Comparison of ENCODE assay signal across 9 cellular contexts in the genomic region with DNA sequence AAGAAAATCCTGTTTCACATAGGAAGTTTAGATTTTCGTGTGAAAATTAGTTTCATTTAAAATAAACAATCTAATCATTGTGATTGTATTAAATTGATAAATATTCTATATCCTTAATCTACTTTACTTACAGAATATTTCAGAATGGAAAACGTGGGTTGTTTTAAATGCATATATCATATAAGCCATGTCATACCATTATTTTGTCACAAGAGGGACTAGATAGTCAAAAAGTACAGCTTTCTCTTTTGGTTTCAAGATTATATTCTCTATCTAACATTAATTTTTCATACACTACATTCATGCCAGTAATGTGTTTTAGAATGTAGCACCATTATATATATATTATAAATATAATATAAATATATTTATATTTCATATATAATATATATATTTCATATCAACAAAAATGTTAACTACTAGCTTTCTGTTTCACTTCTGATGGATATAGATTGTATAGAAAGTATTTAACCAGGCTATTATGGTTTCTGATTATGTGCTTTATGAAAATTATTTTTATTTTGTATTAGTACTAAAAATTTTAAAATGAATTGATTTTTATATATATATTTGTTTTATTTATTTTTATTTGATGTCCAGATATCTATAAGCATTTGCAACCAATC. TPM values are rescaled to one million over a fixed set of nuclear protein-coding genes. Genes with fewer than 3 reads are reported as not detected.
A peak's percentile ranks its signal among the peaks of the same experiment; 100 is the strongest.
DNase-seq lines count a peak whose midpoint lies in the region; ATAC-seq and TF ChIP-seq lines count a peak whose summit lies in the region.
"Had no signal": no experiment of that assay in that cellular context is flagged by ENCODE, and none has a peak within 500 bp of the region (broad histone marks: within the 10 kb centered on the region; RNA-seq: fewer than 3 reads in every experiment).

No MANE protein-coding gene starts in this region.

- no peak overlapping the region for H3K27ac Mint-ChIP-seq in naive thymus-derived CD4-positive, alpha-beta T cell

- no peaks in the 10 kb centered on the region for H3K4me1 ChIP-seq in naive thymus-derived CD4-positive, alpha-beta T cell (ENCODE audit: control insufficient read depth in 2 of 2, insufficient read depth in 2 of 2, low read length in 2 of 2)

- CTCF ChIA-PET in naive thymus-derived CD4-positive, alpha-beta T cell (lab: Charles Lee): no interaction called here

- no peak overlapping the region for H3K27ac ChIP-seq in naive thymus-derived CD4-positive, alpha-beta T cell (ENCODE audit: low read depth, low read length)

- H3K36me3 ChIP-seq in kidney epithelial cell (ENCODE audit: control insufficient read depth, insufficient read depth, low read length): no peaks in the 10 kb centered on the region
- H3K36me3 ChIP-seq in naive thymus-derived CD4-positive, alpha-beta T cell (ENCODE audit: control insufficient read depth in 2 of 3, insufficient read depth in 3 of 3, low read length in 3 of 3): no peaks in the 10 kb centered on the region

- intact Hi-C loops in naive thymus-derived CD4-positive, alpha-beta T cell (cut with micrococcal nuclease): loop anchor here in 1 of 2 donors (2.0 kb wide), 1 partner anchor 144 kb away; no protein-coding TSS in a partner anchor

- H3K27me3 Mint-ChIP-seq in naive thymus-derived CD4-positive, alpha-beta T cell: no peaks in the 10 kb centered on the region

- H3K36me3 Mint-ChIP-seq in naive thymus-derived CD4-positive, alpha-beta T cell: no peaks in the 10 kb centered on the region

- peaks cover 0 to 5% (median 0%) of the 10 kb centered on the region in 7 donors for H3K4me1 Mint-ChIP-seq in naive thymus-derived CD4-positive, alpha-beta T cell

- ATAC-seq in GM21423 (IDR thresholded peaks at IDR 0.05; ENCODE audit: unreplicated experiment) (peak; percentile 31), HG02884 (IDR thresholded peaks at IDR 0.05; ENCODE audit: unreplicated experiment) (no peak), GM18858 (IDR thresholded peaks at IDR 0.05; ENCODE audit: unreplicated experiment) (no peak)
- no peak for ATAC-seq in naive thymus-derived CD4-positive, alpha-beta T cell

- peak; percentile 25 for TF ChIP-seq CTCF in kidney epithelial cell (IDR thresholded peaks at IDR 0.05; ENCODE audit: insufficient read depth, low read length, poor library complexity, severe bottlenecking)

- H3K9me3 Mint-ChIP-seq in naive thymus-derived CD4-positive, alpha-beta T cell: peaks cover 0 to 1% (median 0%) of the 10 kb centered on the region in 11 donors

- no peaks in the 10 kb centered on the region for H3K9me3 ChIP-seq in naive thymus-derived CD4-positive, alpha-beta T cell (ENCODE audit: control insufficient read depth in 2 of 3, low read length in 3 of 3)

- H3K27me3 ChIP-seq in kidney epithelial cell (ENCODE audit: control insufficient read depth, insufficient read depth, low read length): no peaks in the 10 kb centered on the region
- no peaks in the 10 kb centered on the region for H3K27me3 ChIP-seq in naive thymus-derived CD4-positive, alpha-beta T cell (ENCODE audit: control insufficient read depth in 2 of 2, insufficient read depth in 2 of 2, low read length in 2 of 2)

- DNase-seq in DMS114 treated with DMSO at 0.1 percent for 48 hours (lab: John Stamatoyannopoulos, UW; ENCODE audit: unreplicated experiment) (peak; percentile 11), OCI-M1 (lab: John Stamatoyannopoulos, UW) (peak; percentile 55), kidney epithelial cell (ENCODE audit: low read depth) (no peak), T1000 (lab: John Stamatoyannopoulos, UW) (no peak)
- DNase-seq in naive thymus-derived CD4-positive, alpha-beta T cell: no peak

- H3K4me3 Mint-ChIP-seq in naive thymus-derived CD4-positive, alpha-beta T cell: no peak overlapping the region

- no peak overlapping the region for H3K4me3 ChIP-seq in kidney epithelial cell (ENCODE audit: low read depth, low read length)
- no peak overlapping the region for H3K4me3 ChIP-seq in naive thymus-derived CD4-positive, alpha-beta T cell (ENCODE audit: low read length)

- POLR2A ChIA-PET in naive thymus-derived CD4-positive, alpha-beta T cell (lab: Charles Lee): no interaction called here

RNA-seq across cellular contexts. Expression of a gene that starts 45.3 kb away (rescaled TPM):
- total RNA-seq in kidney epithelial cell: 0.04 TPM in 1 of 2 replicates, not detected in the other
- not detected for total RNA-seq in naive thymus-derived CD4-positive, alpha-beta T cell
- polyA plus RNA-seq in naive thymus-derived CD4-positive, alpha-beta T cell: not detected
- total RNA-seq: subcutaneous adipose tissue had no signal

Comparison
In these comparisons a context has a peak if more than half of its experiments do, and no peak if none do; other contexts are left out.
1. DNase-seq: peak in DMS114 treated with DMSO at 0.1 percent for 48 hours (single experiment) and OCI-M1 (single experiment); none in kidney epithelial cell (single experiment), naive thymus-derived CD4-positive, alpha-beta T cell (0 of 9) and T1000 (single experiment).